16 cellular contexts compared by ENCODE assay signal in the genomic region with DNA sequence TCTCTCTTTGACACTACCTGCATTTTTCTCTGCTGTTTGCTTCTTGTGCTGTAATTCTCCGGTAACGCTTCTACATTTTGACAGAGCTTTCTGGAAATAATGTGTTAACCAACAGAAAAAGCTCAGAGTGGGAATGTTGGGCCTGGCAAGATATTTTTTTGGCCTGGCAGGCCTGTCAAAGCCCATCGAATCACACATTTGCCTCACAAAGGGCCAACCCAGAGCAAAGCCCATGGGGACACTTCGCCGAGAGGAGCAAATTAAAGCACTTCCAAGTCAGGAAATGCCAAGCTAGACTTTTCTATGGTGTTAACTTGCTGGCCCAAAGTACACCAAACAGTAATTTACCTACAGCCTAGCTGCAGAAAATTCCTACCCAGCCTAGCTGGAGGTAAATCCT.
"Had no signal": no experiment of that assay in that cellular context is flagged by ENCODE, and none has a peak within 500 bp of the region (broad histone marks: within the 10 kb centered on the region; RNA-seq: fewer than 3 reads in every experiment).

No MANE protein-coding gene starts in this region.

- DNase-seq: activated CD4-positive, alpha-beta T cell treated with anti-CD3 and anti-CD28 coated beads for 1 hour; activated effector memory CD4-positive, alpha-beta T cell treated with anti-CD3 and anti-CD28 coated beads, Interleukin-2, amount 50 U/mL, for 16 hours; activated naive CD4-positive, alpha-beta T cell treated with anti-CD3 and anti-CD28 coated beads, Interleukin-2, amount 50 U/mL, for 16 hours; activated T-cell treated with anti-CD3 and anti-CD28 coated beads, Interleukin-2, amount 50 U/mL, for 72 hours; cerebellar nuclear complex; effector CD4-positive, alpha-beta T cell; hippocampal formation; pancreas; stimulated activated CD8-positive, alpha-beta memory T cell treated with anti-CD3 and anti-CD28 coated beads, Interleukin-4, amount 100 ng/mL, for 48 hours; stimulated activated naive CD4-positive, alpha-beta T cell; thyroid gland had no signal

- H3K27ac ChIP-seq: ascending aorta, breast epithelium, esophagus muscularis mucosa, pancreas, thyroid gland had no signal

- ATAC-seq: activated T-cell treated with anti-CD3 and anti-CD28 coated beads, Interleukin-2, amount 50 U/mL, for 72 hours; pancreas had no signal

- H3K4me3 ChIP-seq: ascending aorta, breast epithelium, esophagus muscularis mucosa, lung, pancreas, thyroid gland had no signal

- H3K9me3 ChIP-seq: ascending aorta, breast epithelium, esophagus muscularis mucosa, pancreas, thyroid gland had no signal

- H3K36me3 ChIP-seq: ascending aorta, breast epithelium, esophagus muscularis mucosa, pancreas, thyroid gland had no signal

- H3K27me3 ChIP-seq: ascending aorta, breast epithelium, esophagus muscularis mucosa, thyroid gland had no signal

- H3K4me3 Mint-ChIP-seq: activated T-cell treated with anti-CD3 and anti-CD28 coated beads, Interleukin-2, amount 50 U/mL, for 72 hours; neural crest cell had no signal

- H3K27ac Mint-ChIP-seq: activated T-cell treated with anti-CD3 and anti-CD28 coated beads, Interleukin-2, amount 50 U/mL, for 72 hours had no signal

- H3K4me1 ChIP-seq: breast epithelium, pancreas, thyroid gland had no signal
